14 cellular contexts compared by ENCODE assay signal in genomic region chr11:9251306-9251705, GRCh38. TPM values are rescaled to one million over a fixed set of nuclear protein-coding genes. Genes with fewer than 3 reads are reported as not detected.
DNase-seq lines count a peak whose midpoint lies in the region; ATAC-seq and TF ChIP-seq lines count a peak whose summit lies in the region.
"Had no signal": no experiment of that assay in that cellular context is flagged by ENCODE, and none has a peak within 500 bp of the region (broad histone marks: within the 10 kb centered on the region; RNA-seq: fewer than 3 reads in every experiment).

No MANE protein-coding gene starts in this region.

- TF ChIP-seq CTCF in RWPE2 (IDR thresholded peaks at IDR 0.05; ENCODE audit: poor library complexity, severe bottlenecking) = no peak
- no peak for TF ChIP-seq CTCF in type B pancreatic cell (conservative IDR thresholded peaks at IDR 0.05)
- no peak for TF ChIP-seq CTCF in HFFc6 (IDR thresholded peaks at IDR 0.05)

- H3K27ac Mint-ChIP-seq in stimulated activated naive CD8-positive, alpha-beta T cell treated with anti-CD3 and anti-CD28 coated beads, Interleukin-15, Interleukin-2, amounts not matched to agents 100 ng/mL and 50 ng/mL, for 24 hours = no peak overlapping the region
- H3K27ac Mint-ChIP-seq in type B pancreatic cell (peak overlapping the region; percentile 17), HFFc6 (no peak overlapping the region)
- H3K27ac Mint-ChIP-seq: B cell had no signal

- no peak overlapping the region for H3K27ac ChIP-seq in RWPE2 (ENCODE audit: poor library complexity, severe bottlenecking)
- H3K27ac ChIP-seq in effector memory CD4-positive, alpha-beta T cell (ENCODE audit: insufficient read depth, low read length, poor library complexity, severe bottlenecking) = peak overlapping the region; percentile 28
- H3K27ac ChIP-seq: uterus had no signal

- no peaks in the 10 kb centered on the region for H3K9me3 Mint-ChIP-seq in stimulated activated naive CD8-positive, alpha-beta T cell treated with anti-CD3 and anti-CD28 coated beads, Interleukin-15, Interleukin-2, amounts not matched to agents 100 ng/mL and 50 ng/mL, for 24 hours
- H3K9me3 Mint-ChIP-seq in type B pancreatic cell (no peaks in the 10 kb centered on the region), HFFc6 (no peaks in the 10 kb centered on the region)
- H3K9me3 Mint-ChIP-seq: effector memory CD8-positive, alpha-beta T cell had no signal

- H3K36me3 ChIP-seq in RWPE2 (ENCODE audit: low read depth) = no peaks in the 10 kb centered on the region
- no peaks in the 10 kb centered on the region for H3K36me3 ChIP-seq in effector memory CD4-positive, alpha-beta T cell (ENCODE audit: control insufficient read depth, insufficient read depth, low read length)
- H3K36me3 ChIP-seq: uterus had no signal

- H3K9me3 ChIP-seq in RWPE2 (ENCODE audit: severe bottlenecking) = no peaks in the 10 kb centered on the region
- H3K9me3 ChIP-seq in effector memory CD4-positive, alpha-beta T cell (ENCODE audit: control insufficient read depth, low read length) = no peaks in the 10 kb centered on the region
- H3K9me3 ChIP-seq: mucosa of descending colon, uterus had no signal

- H3K4me1 ChIP-seq in RWPE2 (ENCODE audit: insufficient read depth, poor library complexity, severe bottlenecking) = no peaks in the 10 kb centered on the region
- H3K4me1 ChIP-seq in effector memory CD4-positive, alpha-beta T cell (ENCODE audit: control insufficient read depth, insufficient read depth, low read length, poor library complexity, severe bottlenecking) = peaks cover 9% of the 10 kb centered on the region
- H3K4me1 ChIP-seq: uterus had no signal

- peaks cover 71% of the 10 kb centered on the region for H3K4me1 Mint-ChIP-seq in stimulated activated naive CD8-positive, alpha-beta T cell treated with anti-CD3 and anti-CD28 coated beads, Interleukin-15, Interleukin-2, amounts not matched to agents 100 ng/mL and 50 ng/mL, for 24 hours (ENCODE audit: low read depth)
- H3K4me1 Mint-ChIP-seq in type B pancreatic cell (ENCODE audit: unreplicated experiment) = no peaks in the 10 kb centered on the region
- H3K4me1 Mint-ChIP-seq in HFFc6 (ENCODE audit: low read depth) = peaks cover 32% of the 10 kb centered on the region

- peaks cover 15% of the 10 kb centered on the region for H3K36me3 Mint-ChIP-seq in stimulated activated naive CD8-positive, alpha-beta T cell treated with anti-CD3 and anti-CD28 coated beads, Interleukin-15, Interleukin-2, amounts not matched to agents 100 ng/mL and 50 ng/mL, for 24 hours (ENCODE audit: low read depth)
- H3K36me3 Mint-ChIP-seq in type B pancreatic cell (peaks cover 12% of the 10 kb centered on the region), HFFc6 (ENCODE audit: low read depth) (peaks cover 5% of the 10 kb centered on the region; the same call in 1 of the 2 replicates)

- no peaks in the 10 kb centered on the region for H3K27me3 Mint-ChIP-seq in stimulated activated naive CD8-positive, alpha-beta T cell treated with anti-CD3 and anti-CD28 coated beads, Interleukin-15, Interleukin-2, amounts not matched to agents 100 ng/mL and 50 ng/mL, for 24 hours
- no peaks in the 10 kb centered on the region for H3K27me3 Mint-ChIP-seq in type B pancreatic cell
- peaks cover 2% of the 10 kb centered on the region for H3K27me3 Mint-ChIP-seq in HFFc6 (ENCODE audit: insufficient read depth)
- H3K27me3 Mint-ChIP-seq: B cell; effector memory CD8-positive, alpha-beta T cell had no signal

- no peak overlapping the region for H3K4me3 ChIP-seq in RWPE2 (ENCODE audit: severe bottlenecking)
- H3K4me3 ChIP-seq in effector memory CD4-positive, alpha-beta T cell (ENCODE audit: insufficient read depth, low read depth, low read length, poor library complexity, severe bottlenecking) = no peak overlapping the region
- H3K4me3 ChIP-seq: mucosa of descending colon, uterus had no signal

- DNase-seq in stimulated activated naive CD8-positive, alpha-beta T cell treated with anti-CD3 and anti-CD28 coated beads, Interleukin-15, Interleukin-2, amounts not matched to agents 100 U/mL and 50 U/mL, for 24 hours = no peak
- DNase-seq in RWPE2 (ENCODE audit: low spot score) (no peak), type B pancreatic cell (ENCODE audit: extremely low spot score, unreplicated experiment) (no peak), inferior parietal cortex (ENCODE audit: extremely low spot score) (no peak), HFFc6 (no peak)
- no peak for DNase-seq in effector memory CD4-positive, alpha-beta T cell
- DNase-seq: effector memory CD8-positive, alpha-beta T cell; kidney; mucosa of descending colon; NCI-H2081 treated with DMSO at 0.1 percent for 48 hours; uterus had no signal

- ATAC-seq in stimulated activated naive CD8-positive, alpha-beta T cell treated with anti-CD3 and anti-CD28 coated beads, Interleukin-15, Interleukin-2, amounts not matched to agents 100 U/mL and 50 U/mL, for 24 hours = no peak
- ATAC-seq in RWPE2 (ENCODE audit: low read depth) (0 out of 3 replicates have a peak, but pooled peaks have one; percentile 41), GM18873 (IDR thresholded peaks at IDR 0.05; ENCODE audit: low FRiP score, unreplicated experiment) (no peak)
- ATAC-seq: effector memory CD8-positive, alpha-beta T cell; mucosa of descending colon had no signal

- peak overlapping the region; percentile 15 for H3K4me3 Mint-ChIP-seq in stimulated activated naive CD8-positive, alpha-beta T cell treated with anti-CD3 and anti-CD28 coated beads, Interleukin-15, Interleukin-2, amounts not matched to agents 100 ng/mL and 50 ng/mL, for 24 hours
- H3K4me3 Mint-ChIP-seq in type B pancreatic cell = no peak overlapping the region
- no peak overlapping the region for H3K4me3 Mint-ChIP-seq in HFFc6
- H3K4me3 Mint-ChIP-seq: B cell had no signal

- H3K27me3 ChIP-seq in RWPE2 (ENCODE audit: insufficient read depth, poor library complexity, severe bottlenecking) = no peaks in the 10 kb centered on the region
- H3K27me3 ChIP-seq in effector memory CD4-positive, alpha-beta T cell (replicated peaks; ENCODE audit: control insufficient read depth, insufficient read depth, low read length, poor library complexity, severe bottlenecking) = no peaks in the 10 kb centered on the region
- H3K27me3 ChIP-seq: uterus had no signal

RNA-seq across cellular contexts. Expression of gene DENND5A, which starts 13.8 kb away (rescaled TPM):
- 38.7 and 76.0 TPM in 2 replicates for total RNA-seq in type B pancreatic cell (ENCODE audit: low replicate concordance)
- 100 to 1,000 TPM in 1 of 6 experiments, 10 to 100 TPM in 5; 82.0 to 106 (median 92.8) TPM for total RNA-seq in HFFc6 (2021; fragmentation: NEBNext Ultra II Directional; extraction: Animal tissue kit (Norgen Biotek cat#: 25700))
